In genomic region chr1:155064813-155065436, GRCh38 we compare ENCODE assay signal across 12 cellular contexts. TPM values are rescaled to one million over a fixed set of nuclear protein-coding genes. Genes with fewer than 3 reads are reported as not detected.
DNase-seq lines count a peak whose midpoint lies in the region; ATAC-seq and TF ChIP-seq lines count a peak whose summit lies in the region.
"Had no signal": no experiment of that assay in that cellular context is flagged by ENCODE, and none has a peak within 500 bp of the region (broad histone marks: within the 10 kb centered on the region; RNA-seq: fewer than 3 reads in every experiment).

No MANE protein-coding gene starts in this region.

- POLR2A ChIA-PET in SK-N-SH (lab: Yijun Ruan, JAX): interaction anchor here (1.0 to 1.1 kb wide), 3 partner anchors 14 to 96 kb away, joined by 3 to 5 read pairs (median 3); partner anchors contain the start of gene EFNA3

- dilution Hi-C loops in mammary epithelial cell (cut with HindIII; ENCODE audit: low sequenced_read_pairs): loop anchor here (5.0 kb wide), 3 partner anchors 43 to 108 kb away; partner anchors contain the start of genes PBXIP1 and SLC50A1

- ATAC-seq in SK-N-SH treated with all-trans-retinoic acid at 6 μM for 48 hours: no peak

- H3K27me3 ChIP-seq in SK-N-SH (ENCODE audit: insufficient read depth): no peaks in the 10 kb centered on the region
- H3K27me3 ChIP-seq in mammary epithelial cell (ENCODE audit: insufficient read depth, low read length): no peaks in the 10 kb centered on the region
- no peaks in the 10 kb centered on the region for H3K27me3 ChIP-seq in neuron (ENCODE audit: insufficient read depth, low read length)
- H3K27me3 ChIP-seq in thyroid gland: no peaks in the 10 kb centered on the region
- H3K27me3 ChIP-seq: foreskin keratinocyte had no signal

- H3K79me2 ChIP-seq in SK-N-SH (ENCODE audit: insufficient read depth) (peaks cover 22% of the 10 kb centered on the region), mammary epithelial cell (ENCODE audit: insufficient read depth, low read length) (peaks cover 13% of the 10 kb centered on the region)

- H3F3A ChIP-seq in SK-N-SH (replicated peaks; ENCODE audit: insufficient read depth): peaks cover 9% of the 10 kb centered on the region

- H3K9me3 ChIP-seq in SK-N-SH (no peaks in the 10 kb centered on the region), mammary epithelial cell (replicated peaks; ENCODE audit: insufficient read depth, low read length) (no peaks in the 10 kb centered on the region), neuron (ENCODE audit: low read length) (no peaks in the 10 kb centered on the region), thyroid gland (no peaks in the 10 kb centered on the region)
- H3K9me3 ChIP-seq: thoracic aorta had no signal

- H3K9ac ChIP-seq in SK-N-SH: peak overlapping the region; percentile 89; the same call in 1 of the 2 replicates
- H3K9ac ChIP-seq in mammary epithelial cell (ENCODE audit: insufficient read depth, low read length): no peak overlapping the region

- H3K4me1 ChIP-seq in SK-N-SH (ENCODE audit: control insufficient read depth in 1 of 2, insufficient read depth in 2 of 2, low read depth in 1 of 2, low read length in 1 of 2) (peaks cover 0 to 33% of the 10 kb centered on the region in 2 experiments; a peak in 2 of 4 replicates), mammary epithelial cell (ENCODE audit: insufficient read depth, low read length) (peaks cover 23% of the 10 kb centered on the region), neuron (ENCODE audit: insufficient read depth, low read length) (peaks cover 20% of the 10 kb centered on the region), thyroid gland (peaks cover 26 to 31% of the 10 kb centered on the region in 2 donors)

- CTCF ChIA-PET in SK-N-SH (lab: Yijun Ruan, JAX) (interaction anchor here (1.0 to 29.9 kb wide), 5 partner anchors 13 to 47 kb away, joined by 3 to 573 read pairs (median 36); partner anchors contain the start of genes ADAM15, DCST1, DCST2 and EFNA3), mammary epithelial cell (lab: Charles Lee; ENCODE audit: low non-redundant PET) (no interaction called here)

- TF ChIP-seq CTCF in SK-N-SH (IDR thresholded peaks at IDR 0.05) (no peak), LNCaP clone FGC (IDR thresholded peaks at IDR 0.05; ENCODE audit: control insufficient read depth, extremely low read depth, insufficient read depth) (no peak), mammary epithelial cell (conservative IDR thresholded peaks at IDR 0.05 in 1 of 2, IDR thresholded peaks at IDR 0.05 in 1 of 2; ENCODE audit: extremely low read depth in 1 of 2, insufficient read depth in 1 of 2, low read depth in 1 of 2, low read length in 2 of 2) (no peak), thyroid gland (IDR thresholded peaks at IDR 0.05) (no peak)

- H3K36me3 ChIP-seq in SK-N-SH (replicated peaks in 1 of 2; ENCODE audit: control insufficient read depth in 1 of 2, insufficient read depth in 2 of 2, low read length in 1 of 2): peaks cover 0 to 12% of the 10 kb centered on the region in 2 experiments
- peaks cover 4% of the 10 kb centered on the region for H3K36me3 ChIP-seq in mammary epithelial cell (ENCODE audit: insufficient read depth, low read length)
- H3K36me3 ChIP-seq in neuron (ENCODE audit: insufficient read depth, low read length): peaks cover 27% of the 10 kb centered on the region
- no peaks in the 10 kb centered on the region for H3K36me3 ChIP-seq in thyroid gland

- H4K20me1 ChIP-seq in SK-N-SH (ENCODE audit: insufficient read depth): no peaks in the 10 kb centered on the region
- H4K20me1 ChIP-seq in mammary epithelial cell (ENCODE audit: insufficient read depth, low read length): peaks cover 2% of the 10 kb centered on the region

- H3K9me2 ChIP-seq in SK-N-SH: no peaks in the 10 kb centered on the region

- in situ Hi-C loops in mammary epithelial cell (cut with MboI; ENCODE audit: low sequenced_read_pairs in 2 of 2): loop anchor here in 1 of 2 donors (5.0 to 10.0 kb wide), 2 partner anchors 98 to 510 kb away; partner anchors contain the start of gene UBE2Q1

- peak overlapping the region; percentile 88 for H3K4me2 ChIP-seq in SK-N-SH
- H3K4me2 ChIP-seq in mammary epithelial cell (ENCODE audit: insufficient read depth, low read depth, low read length): no peak overlapping the region

- H3K4me3 ChIP-seq in SK-N-SH (ENCODE audit: low read depth in 2 of 2, low read length in 1 of 2) (peak overlapping the region; percentile 79 to 92), LNCaP clone FGC (ENCODE audit: low read depth, low read length) (peak overlapping the region; percentile 74), mammary epithelial cell (replicated peaks in 1 of 3; ENCODE audit: insufficient read depth in 1 of 3, low read depth in 2 of 3, low read length in 3 of 3) (no peak overlapping the region), neuron (ENCODE audit: low read length) (peak overlapping the region; percentile 78), thyroid gland (replicated peaks in 1 of 3) (no peak overlapping the region)

- H2AFZ ChIP-seq in SK-N-SH (ENCODE audit: low read depth) (no peak overlapping the region), mammary epithelial cell (ENCODE audit: low read depth, low read length) (no peak overlapping the region), neuron (ENCODE audit: low read depth, low read length) (no peak overlapping the region)

- no peak for TF ChIP-seq POLR2A in thyroid gland (IDR thresholded peaks at IDR 0.05)

- WGBS in SK-N-SH (ENCODE audit: low lambda C conversion rate): 97% methylated on average over 5 of the region's 5 CpGs
- 71% methylated on average over 4 of the region's 5 CpGs for WGBS in mammary epithelial cell (ENCODE audit: low coverage, missing lambda C conversion rate)
- 75 to 76% methylated on average over 5 of the region's 5 CpGs for WGBS in thyroid gland, 2 donors

- BruUV-seq in mammary epithelial cell (replicated peaks; lab: Mats Ljungman, UMichigan): TSS peak; percentile 39

- DNase-seq in SK-N-SH: no peak
- no peak for DNase-seq in LNCaP clone FGC (ENCODE audit: low read depth)
- no peak for DNase-seq in mammary epithelial cell
- no peak for DNase-seq in thyroid gland
- no peak for DNase-seq in NCI-H2029 treated with DMSO at 0.1 percent for 48 hours (lab: John Stamatoyannopoulos, UW)
- no peak for DNase-seq in T1000 (lab: John Stamatoyannopoulos, UW)
- DNase-seq: activated CD4-positive, CD25-positive, alpha-beta regulatory T cell; foreskin keratinocyte; midbrain had no signal

- TF ChIP-seq EP300 in SK-N-SH (IDR thresholded peaks at IDR 0.05; ENCODE audit: borderline replicate concordance in 1 of 2, low read depth in 1 of 2, low read length in 1 of 2): no peak

- TF ChIP-seq RAD21 in SK-N-SH (IDR thresholded peaks at IDR 0.05; ENCODE audit: low read length): no peak

- intact Hi-C loops in mammary epithelial cell (cut with micrococcal nuclease) (no loop called here), thyroid gland (cut with DNase I) (loop anchor here (10.0 kb wide), 2 partner anchors 400 to 500 kb away; partner anchors contain the start of gene CHRNB2)

- no peak overlapping the region for H3K27ac ChIP-seq in SK-N-SH (ENCODE audit: low read depth in 2 of 2, low read length in 1 of 2)
- no peak overlapping the region for H3K27ac ChIP-seq in mammary epithelial cell (ENCODE audit: insufficient read depth, low read depth, low read length)
- H3K27ac ChIP-seq in thyroid gland: no peak overlapping the region
- H3K27ac ChIP-seq: foreskin keratinocyte, thoracic aorta had no signal

TF ChIP-seq in SK-N-SH, 30 proteins besides CTCF, POLR2A, EP300 and RAD21 (continues in another document):
- TF ChIP-seq MXI1 (IDR thresholded peaks at IDR 0.05; ENCODE audit: low read depth, low read length) (no peak), TAF1 (IDR thresholded peaks at IDR 0.05; ENCODE audit: borderline replicate concordance, low read depth, low read length) (no peak), NRF1 (IDR thresholded peaks at IDR 0.05; ENCODE audit: low read depth, low read length) (no peak), NFIC (IDR thresholded peaks at IDR 0.05; ENCODE audit: borderline replicate concordance) (no peak)

TF ChIP-seq in SK-N-SH treated with all-trans-retinoic acid at 6 μM for 48 hours, 23 proteins besides CTCF, POLR2A, EP300 and RAD21 (continues in another document):
- TF ChIP-seq OSR1 (CRISPR knock-in tag; IDR thresholded peaks at IDR 0.05): no peak
- TF ChIP-seq SNAI2 (CRISPR knock-in tag; IDR thresholded peaks at IDR 0.05): no peak
- no peak for TF ChIP-seq TCF4 (CRISPR knock-in tag; IDR thresholded peaks at IDR 0.05; ENCODE audit: borderline replicate concordance)
- no peak for TF ChIP-seq PPARA (CRISPR knock-in tag; IDR thresholded peaks at IDR 0.05; ENCODE audit: borderline replicate concordance)
- TF ChIP-seq ARNTL (CRISPR knock-in tag; IDR thresholded peaks at IDR 0.05; ENCODE audit: borderline replicate concordance, low read depth): no peak

RNA-seq across cellular contexts. Expression of gene EFNA4, which starts 1.4 kb away (rescaled TPM):
- polyA plus RNA-seq in SK-N-SH (2012; rRNA removed): 15.9 and 17.7 TPM in 2 replicates
- 10.7 and 13.4 TPM in 2 replicates for polyA plus RNA-seq in SK-N-SH (2012; cell fraction: cytosol; rRNA removed)
- 13.1 and 14.8 TPM in 2 replicates for polyA plus RNA-seq in SK-N-SH (2012; cell fraction: nucleus; rRNA removed)
- 1 to 10 TPM; 5.0 to 5.8 TPM for total RNA-seq in mammary epithelial cell
- 8.4 TPM for polyA plus RNA-seq in mammary epithelial cell
- 6.8 TPM for polyA minus RNA-seq in mammary epithelial cell
- total RNA-seq in thyroid gland: 10 to 100 TPM in 2 of 4 donors, 1 to 10 TPM in 2; 7.5 to 13.1 (median 9.9) TPM

RNA-seq across cellular contexts. Expression of gene EFNA3, which starts 13.7 kb away (rescaled TPM):
- polyA plus RNA-seq in SK-N-SH (2012; rRNA removed): 5.5 and 6.0 TPM in 2 replicates
- 3.2 and 4.5 TPM in 2 replicates for polyA plus RNA-seq in SK-N-SH (2012; cell fraction: cytosol; rRNA removed)
- 4.0 and 4.7 TPM in 2 replicates for polyA plus RNA-seq in SK-N-SH (2012; cell fraction: nucleus; rRNA removed)
- total RNA-seq in mammary epithelial cell: 1 to 10 TPM; 2.2 to 4.0 TPM
- 3.7 TPM for polyA plus RNA-seq in mammary epithelial cell
- 4.2 TPM for polyA minus RNA-seq in mammary epithelial cell
- 1 to 10 TPM; 1.2 to 2.9 (median 2.0) TPM for total RNA-seq in thyroid gland

RNA-seq across cellular contexts. Expression of gene ADAM15, which starts 13.8 kb away (rescaled TPM):
- 60.1 and 64.1 TPM in 2 replicates for polyA plus RNA-seq in SK-N-SH (2012; rRNA removed)
- 20.4 and 37.5 TPM in 2 replicates for polyA plus RNA-seq in SK-N-SH (2012; cell fraction: cytosol; rRNA removed)
- polyA plus RNA-seq in SK-N-SH (2012; cell fraction: nucleus; rRNA removed): 106 and 138 TPM in 2 replicates
- total RNA-seq in mammary epithelial cell: 100 to 1,000 TPM; 111 to 127 TPM
- polyA plus RNA-seq in mammary epithelial cell: 129 TPM
- 284 TPM for polyA minus RNA-seq in mammary epithelial cell
- 10 to 100 TPM; 51.3 to 75.5 (median 65.6) TPM for total RNA-seq in thyroid gland

RNA-seq across cellular contexts. Expression of gene DCST1, which starts 31.3 kb away (rescaled TPM):
- polyA plus RNA-seq in SK-N-SH (2012; rRNA removed): not detected in 2 replicates
- not detected in 2 replicates for polyA plus RNA-seq in SK-N-SH (2012; cell fraction: cytosol; rRNA removed)
- 0.06 and 0.16 TPM in 2 replicates for polyA plus RNA-seq in SK-N-SH (2012; cell fraction: nucleus; rRNA removed)
- not detected for total RNA-seq in mammary epithelial cell
- polyA plus RNA-seq in mammary epithelial cell: not detected
- polyA minus RNA-seq in mammary epithelial cell: not detected
- total RNA-seq in thyroid gland: under 1 TPM in 1 of 4 donors, not detected in 3; 0.24 TPM
- total RNA-seq: foreskin keratinocyte, thoracic aorta had no signal
- polyA plus RNA-seq: foreskin keratinocyte had no signal

RNA-seq across cellular contexts. Expression of gene DCST2, which starts 31.3 kb away (rescaled TPM):
- polyA plus RNA-seq in SK-N-SH (2012; rRNA removed) (0.76 and 1.1 TPM in 2 replicates), mammary epithelial cell (0.15 TPM)
- polyA plus RNA-seq in SK-N-SH (2012; cell fraction: cytosol; rRNA removed): 0.13 and 0.31 TPM in 2 replicates
- 8.7 and 9.6 TPM in 2 replicates for polyA plus RNA-seq in SK-N-SH (2012; cell fraction: nucleus; rRNA removed)
- total RNA-seq in mammary epithelial cell (under 1 TPM; 0.33 to 0.66 TPM), thyroid gland (1 to 10 TPM in 1 of 4 donors, under 1 TPM in 2, not detected in 1; 0.33 to 4.2 (median 0.50) TPM)
- not detected for polyA minus RNA-seq in mammary epithelial cell

Comparison
In these comparisons a context has a peak if more than half of its experiments do, and no peak if none do; other contexts are left out.
1. H3K4me3 ChIP-seq: peak in SK-N-SH (2 of 2), LNCaP clone FGC (single experiment) and neuron (single experiment); none in mammary epithelial cell (0 of 3) and thyroid gland (0 of 3).